ENCODE assay signal across 8 cellular contexts in genomic region chr4:155353923-155354540, GRCh38. TPM values are rescaled to one million over a fixed set of nuclear protein-coding genes. Genes with fewer than 3 reads are reported as not detected.
DNase-seq lines count a peak whose midpoint lies in the region; ATAC-seq, FAIRE-seq and TF ChIP-seq lines count a peak whose summit lies in the region.

No MANE protein-coding gene starts in this region.

- no peaks in the 10 kb centered on the region for H3K9me2 ChIP-seq in PC-3 (replicated peaks; ENCODE audit: low read length)

- DNase-seq in D341Med (ENCODE audit: low spot score) (peak; percentile 62), PC-3 (peak; percentile 73), ascending aorta (ENCODE audit: low spot score in 2 of 2) (peak in 1 of 2 donors; percentile 79), iPS DF 4.7 (ENCODE audit: extremely low read depth, low spot score) (peak; percentile 25), GM12892 (ENCODE audit: insufficient read length) (no peak)
- peak; percentile 33 for DNase-seq in stimulated activated CD4-positive, alpha-beta T cell treated with anti-CD3 and anti-CD28 coated beads, Interleukin-1b, Interleukin-23, amount 100 ng/mL, for 48 hours

- H3K27me3 ChIP-seq in PC-3 (ENCODE audit: low read length) (no peaks in the 10 kb centered on the region), ascending aorta (no peaks in the 10 kb centered on the region)

- POLR2A ChIA-PET in PC-3 (lab: Charles Lee; ENCODE audit: unreplicated experiment) = no interaction called here

- no peak overlapping the region for H3K4me2 ChIP-seq in PC-3 (ENCODE audit: low read length)

- TF ChIP-seq CTCF in PC-3 (conservative IDR thresholded peaks at IDR 0.05; ENCODE audit: low read depth, low read length) = peak; percentile 86
- TF ChIP-seq CTCF in ascending aorta (IDR thresholded peaks at IDR 0.05) = peak; percentile 15 to 70 (median 62)

- no TSS peak for BruUV-seq in PC-3 (replicated peaks; lab: Mats Ljungman, UMichigan)

- ATAC-seq in GM19328 (IDR thresholded peaks at IDR 0.05; ENCODE audit: unreplicated experiment) (peak; percentile 89), HG03159 (IDR thresholded peaks at IDR 0.05; ENCODE audit: unreplicated experiment) (peak; percentile 96), PC-3 (peak; percentile 84)

- H3K4me1 ChIP-seq in PC-3 (ENCODE audit: insufficient read depth, low read length) (no peaks in the 10 kb centered on the region), ascending aorta (no peaks in the 10 kb centered on the region)

- H3K9me3 ChIP-seq in PC-3 (ENCODE audit: low read length) = no peaks in the 10 kb centered on the region
- H3K9me3 ChIP-seq in ascending aorta = no peaks in the 10 kb centered on the region

- no peak overlapping the region for H2AFZ ChIP-seq in PC-3 (ENCODE audit: low read length)

- H3K36me3 ChIP-seq in PC-3 (ENCODE audit: low read depth, low read length) (no peaks in the 10 kb centered on the region), ascending aorta (no peaks in the 10 kb centered on the region)

- intact Hi-C loops in PC-3 (cut with micrococcal nuclease) = loop anchor here (1.0 to 5.0 kb wide), 4 partner anchors 145 to 547 kb away; no protein-coding TSS in a partner anchor
- intact Hi-C loops in ascending aorta (cut with DNase I) = loop anchor here (5.0 to 10.0 kb wide), 2 partner anchors 372 to 549 kb away; no protein-coding TSS in a partner anchor

- no peaks in the 10 kb centered on the region for H3K79me2 ChIP-seq in PC-3 (ENCODE audit: low read length)

- TF ChIP-seq POLR2A in GM12892 (IDR thresholded peaks at IDR 0.05; ENCODE audit: low read depth, low read length) = no peak

- CTCF ChIA-PET in PC-3 (lab: Charles Lee) = interaction anchor here (0.6 to 1.0 kb wide), 2 partner anchors 146 to 373 kb away, joined by 3 read pairs; partner anchors contain the start of gene NPY2R

- no peak overlapping the region for H3K27ac ChIP-seq in PC-3 (ENCODE audit: low read length)
- no peak overlapping the region for H3K27ac ChIP-seq in ascending aorta

- H3F3A ChIP-seq in PC-3 (ENCODE audit: low read length, unreplicated experiment) = no peaks in the 10 kb centered on the region

- no peaks in the 10 kb centered on the region for H4K20me1 ChIP-seq in PC-3 (ENCODE audit: low read length)

- no peak for FAIRE-seq in GM12892 (lab: Jason Lieb, UNC)

- no peak overlapping the region for H3K9ac ChIP-seq in PC-3 (ENCODE audit: low read length)

- H3K4me3 ChIP-seq in PC-3 (ENCODE audit: low read length) (no peak overlapping the region), ascending aorta (no peak overlapping the region)

RNA-seq across cellular contexts. Expression of gene MAP9, which starts 22.7 kb away (rescaled TPM):
- total RNA-seq in PC-3 (2014; rRNA removed) = 3.6 and 10.6 TPM in 2 replicates
- total RNA-seq in ascending aorta = 5.2 TPM
- polyA plus RNA-seq in GM12892 (2012; ENCODE audit: missing spikeins) = 4.2 TPM
